In genomic region chr15:83692820-83693581, GRCh38 we compare ENCODE assay signal across 1 cellular context.
TF ChIP-seq lines count a peak whose summit lies in the region.

No MANE protein-coding gene starts in this region.

TF ChIP-seq in HepG2, 621 proteins besides CTCF, POLR2A, EP300 and RAD21 (continued from another document):
- TF ChIP-seq KDM4B (CRISPR knock-in tag; IDR thresholded peaks at IDR 0.05), result no peak
- no peak for TF ChIP-seq STAG1 (CRISPR knock-in tag; IDR thresholded peaks at IDR 0.05)
- TF ChIP-seq ZNF564 (CRISPR knock-in tag; IDR thresholded peaks at IDR 0.05), result no peak
- TF ChIP-seq EEA1 (CRISPR knock-in tag; IDR thresholded peaks at IDR 0.05; ENCODE audit: borderline replicate concordance), result no peak
- TF ChIP-seq FOXP1 (IDR thresholded peaks at IDR 0.05), result no peak
- no peak for TF ChIP-seq FOXP1 (CRISPR knock-in tag; IDR thresholded peaks at IDR 0.05)
- no peak for TF ChIP-seq HNF1A (IDR thresholded peaks at IDR 0.05; ENCODE audit: low read depth)
- TF ChIP-seq HNF1A (CRISPR knock-in tag; IDR thresholded peaks at IDR 0.05; ENCODE audit: borderline replicate concordance), result no peak
- TF ChIP-seq ZNF713 (CRISPR knock-in tag; IDR thresholded peaks at IDR 0.05), result no peak
- no peak for TF ChIP-seq FOXK1 (CRISPR knock-in tag; IDR thresholded peaks at IDR 0.05; ENCODE audit: borderline replicate concordance, low read depth)
- no peak for TF ChIP-seq EED (CRISPR knock-in tag; IDR thresholded peaks at IDR 0.05)
